1 cellular context compared by ENCODE assay signal in the genomic region with DNA sequence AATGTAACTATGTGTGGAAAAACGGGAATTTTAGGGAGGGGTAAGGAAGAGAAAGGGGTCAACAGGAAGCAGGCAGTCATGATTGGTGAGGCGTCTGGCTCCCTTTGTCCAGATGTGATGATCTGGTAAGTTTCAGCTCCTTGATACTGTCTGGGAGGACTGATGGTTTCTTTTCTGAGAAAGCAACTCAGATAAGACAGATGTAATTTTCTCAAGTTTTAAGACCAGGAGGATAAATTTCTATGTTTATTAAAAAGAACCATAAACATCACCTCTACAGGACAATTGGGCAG.
TF ChIP-seq lines count a peak whose summit lies in the region.

No MANE protein-coding gene starts in this region.

TF ChIP-seq in HepG2, 621 proteins besides CTCF, POLR2A, EP300 and RAD21 (continued from another document):
- no peak for TF ChIP-seq PRDM4 (CRISPR knock-in tag; IDR thresholded peaks at IDR 0.05; ENCODE audit: borderline replicate concordance)
- TF ChIP-seq ZFP1 (CRISPR knock-in tag; IDR thresholded peaks at IDR 0.05): no peak
- TF ChIP-seq ZSCAN12 (CRISPR knock-in tag; IDR thresholded peaks at IDR 0.05): no peak
- TF ChIP-seq ZNF75D (CRISPR knock-in tag; IDR thresholded peaks at IDR 0.05; ENCODE audit: borderline replicate concordance): no peak
- no peak for TF ChIP-seq PPARG (CRISPR knock-in tag; conservative IDR thresholded peaks at IDR 0.05)
- no peak for TF ChIP-seq RNF2 (conservative IDR thresholded peaks at IDR 0.05; ENCODE audit: low read depth)
- TF ChIP-seq HMG20A (CRISPR knock-in tag; IDR thresholded peaks at IDR 0.05; ENCODE audit: borderline replicate concordance): no peak
- TF ChIP-seq SP4 (CRISPR knock-in tag; IDR thresholded peaks at IDR 0.05): no peak
- no peak for TF ChIP-seq ZNF207 (IDR thresholded peaks at IDR 0.05; ENCODE audit: borderline replicate concordance)
- no peak for TF ChIP-seq ADNP (CRISPR knock-in tag; IDR thresholded peaks at IDR 0.05)
- TF ChIP-seq ZNF331 (CRISPR knock-in tag; IDR thresholded peaks at IDR 0.05): no peak
- no peak for TF ChIP-seq ZNF12 (CRISPR knock-in tag; IDR thresholded peaks at IDR 0.05)
- TF ChIP-seq ZNF780A (CRISPR knock-in tag; IDR thresholded peaks at IDR 0.05): no peak
- TF ChIP-seq, protein P1, sequence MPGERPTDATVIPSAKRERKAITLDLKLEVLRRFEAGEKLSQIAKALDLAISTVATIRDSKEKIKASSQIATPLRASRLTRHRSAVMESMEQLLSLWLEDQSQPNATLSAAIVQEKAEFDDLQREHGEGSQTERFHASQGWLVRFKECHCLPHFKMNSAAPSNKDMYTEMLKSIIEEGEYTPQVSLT (CRISPR knock-in tag; IDR thresholded peaks at IDR 0.05; ENCODE audit: borderline replicate concordance, low read depth): no peak
